Comparison of ENCODE assay signal across 23 cellular contexts in genomic region chr1:147514233-147514632, GRCh38. TPM values are rescaled to one million over a fixed set of nuclear protein-coding genes. Genes with fewer than 3 reads are reported as not detected.
A peak's percentile ranks its signal among the peaks of the same experiment; 100 is the strongest.
DNase-seq lines count a peak whose midpoint lies in the region; ATAC-seq, FAIRE-seq and TF ChIP-seq lines count a peak whose summit lies in the region.
"Had no signal": no experiment of that assay in that cellular context is flagged by ENCODE, and none has a peak within 500 bp of the region (broad histone marks: within the 10 kb centered on the region; RNA-seq: fewer than 3 reads in every experiment).

No MANE protein-coding gene starts in this region.

- H4K20me1 ChIP-seq in PC-9 (ENCODE audit: insufficient read depth): no peaks in the 10 kb centered on the region
- H4K20me1 ChIP-seq: BLaER1 had no signal

- H4K91ac ChIP-seq in trophoblast cell (ENCODE audit: low read depth, low read length): no peak overlapping the region

- H4K8ac ChIP-seq in trophoblast cell (ENCODE audit: low read depth, low read length): no peak overlapping the region

- no peak overlapping the region for H2AFZ ChIP-seq in PC-9
- no peak overlapping the region for H2AFZ ChIP-seq in trophoblast cell (ENCODE audit: insufficient read depth, low read length, poor library complexity)
- H2AFZ ChIP-seq: GM23248 had no signal

- TF ChIP-seq POLR2A in GM12892 (IDR thresholded peaks at IDR 0.05; ENCODE audit: low read depth, low read length) (no peak), gastroesophageal sphincter (IDR thresholded peaks at IDR 0.05) (no peak)

- no peak overlapping the region for H2AK5ac ChIP-seq in trophoblast cell (ENCODE audit: low read length)

- H4K12ac ChIP-seq in trophoblast cell (ENCODE audit: low read depth, low read length): no peak overlapping the region

- no peak for FAIRE-seq in GM12892 (lab: Jason Lieb, UNC)
- FAIRE-seq: A204.1, GM12878, GM18507 had no signal

- no peaks in the 10 kb centered on the region for H3K79me2 ChIP-seq in PC-9 (ENCODE audit: low read depth)
- H3K79me2 ChIP-seq in trophoblast cell (ENCODE audit: control insufficient read depth, insufficient read depth, low read length, poor library complexity): no peaks in the 10 kb centered on the region

- no peak overlapping the region for H3K18ac ChIP-seq in trophoblast cell (ENCODE audit: low read length)

- no peak overlapping the region for H3K9ac ChIP-seq in trophoblast cell (ENCODE audit: low read length)
- H3K9ac ChIP-seq: BLaER1, GM23248 had no signal

- CTCF ChIA-PET in PC-9 (lab: Charles Lee): no interaction called here

- H3K23ac ChIP-seq in trophoblast cell (ENCODE audit: low read length): peak overlapping the region; percentile 2

- H3K27me3 ChIP-seq in PC-9 (ENCODE audit: insufficient read depth, low read depth) (no peaks in the 10 kb centered on the region), foreskin keratinocyte (peaks cover 8% of the 10 kb centered on the region), trophoblast cell (ENCODE audit: insufficient read depth, low read length) (no peaks in the 10 kb centered on the region), gastroesophageal sphincter (no peaks in the 10 kb centered on the region)
- H3K27me3 ChIP-seq: BLaER1 had no signal

- H3F3A ChIP-seq in PC-9 (ENCODE audit: insufficient read depth, low read depth): peaks cover 26% of the 10 kb centered on the region

- H3K4ac ChIP-seq in trophoblast cell (ENCODE audit: low read depth, low read length): no peak overlapping the region

- intact Hi-C loops in PC-9 (cut with micrococcal nuclease; ENCODE audit: unreplicated experiment): no loop called here

- no peak overlapping the region for H3K14ac ChIP-seq in trophoblast cell (ENCODE audit: low read length)

- H2BK5ac ChIP-seq in trophoblast cell (ENCODE audit: low read depth, low read length, poor library complexity): no peak overlapping the region

- H3K4me1 ChIP-seq in PC-9 (replicated peaks; ENCODE audit: insufficient read depth) (peaks cover 39% of the 10 kb centered on the region), foreskin keratinocyte (no peaks in the 10 kb centered on the region), trophoblast cell (ENCODE audit: control insufficient read depth in 1 of 2, insufficient read depth in 2 of 2, low read length in 2 of 2) (no peaks in the 10 kb centered on the region), gastroesophageal sphincter (peaks cover 0 to 11% (median 0%) of the 10 kb centered on the region in 3 donors)
- H3K4me1 ChIP-seq: BLaER1 had no signal

- H3K4me3 ChIP-seq in PC-9: no peak overlapping the region
- H3K4me3 ChIP-seq in trophoblast cell (ENCODE audit: low read depth, low read length): no peak overlapping the region
- H3K4me3 ChIP-seq in gastroesophageal sphincter: no peak overlapping the region
- H3K4me3 ChIP-seq: BLaER1, GM12878, GM23248, HAP-1 had no signal

- H3K9me2 ChIP-seq in PC-9 (ENCODE audit: insufficient read depth): no peaks in the 10 kb centered on the region

- TF ChIP-seq CTCF in PC-9 (conservative IDR thresholded peaks at IDR 0.05): no peak
- TF ChIP-seq CTCF in foreskin keratinocyte (conservative IDR thresholded peaks at IDR 0.05): no peak
- TF ChIP-seq CTCF in gastroesophageal sphincter (IDR thresholded peaks at IDR 0.05): no peak

- H3K4me2 ChIP-seq in PC-9 (peak overlapping the region; percentile 68), trophoblast cell (ENCODE audit: low read length) (no peak overlapping the region)
- H3K4me2 ChIP-seq: BLaER1 had no signal

- H3K9me3 ChIP-seq in PC-9 (ENCODE audit: insufficient read depth, low read depth) (no peaks in the 10 kb centered on the region), trophoblast cell (ENCODE audit: insufficient read depth, low read depth, low read length) (peaks cover 6% of the 10 kb centered on the region), gastroesophageal sphincter (no peaks in the 10 kb centered on the region)
- H3K9me3 ChIP-seq: Caco-2 had no signal

- DNase-seq in ELF-1 (ENCODE audit: low read depth, low spot score) (peak; percentile 38), PC-9 (peak in 1 of 2 experiments; percentile 54), foreskin keratinocyte (no peak), trophoblast cell (peak; percentile 28 to 49), GM12892 (ENCODE audit: insufficient read length) (no peak)
- DNase-seq in effector CD4-positive, alpha-beta T cell: no peak
- DNase-seq: Caco-2; CD4-positive, CD25-positive, alpha-beta regulatory T cell; CD8-positive, alpha-beta T cell; DMS153; DND-41; GDM1; GM23248; HFFc6 had no signal

- peak; percentile 28 for ATAC-seq in foreskin keratinocyte
- ATAC-seq in GM21723 (IDR thresholded peaks at IDR 0.05; ENCODE audit: unreplicated experiment): no peak
- no peak for ATAC-seq in gastroesophageal sphincter
- ATAC-seq: CD8-positive, alpha-beta T cell; GM12878 had no signal

- H3K36me3 ChIP-seq in PC-9 (ENCODE audit: low read depth) (no peaks in the 10 kb centered on the region), trophoblast cell (ENCODE audit: control insufficient read depth in 1 of 2, insufficient read depth in 2 of 2, low read length in 2 of 2) (no peaks in the 10 kb centered on the region), gastroesophageal sphincter (no peaks in the 10 kb centered on the region)
- H3K36me3 ChIP-seq: BLaER1, HAP-1 had no signal

- POLR2A ChIA-PET in PC-9 (lab: Charles Lee; ENCODE audit: unreplicated experiment): interaction anchor here (0.6 kb wide), 1 partner anchor 110 kb away, joined by 4 read pairs; no protein-coding TSS in a partner anchor

- H3K27ac ChIP-seq in PC-9 (no peak overlapping the region), foreskin keratinocyte (no peak overlapping the region), trophoblast cell (ENCODE audit: low read depth, low read length) (no peak overlapping the region), gastroesophageal sphincter (no peak overlapping the region)
- H3K27ac ChIP-seq: 22Rv1, BLaER1, C4-2B, GM23248 had no signal

- no CpG with 5 or more reads among the region's 2 CpGs for WGBS in trophoblast cell (ENCODE audit: extremely low coverage, insufficient coverage, insufficient read length)
- WGBS in gastroesophageal sphincter (ENCODE audit: low coverage in 1 of 2), 2 donors: 80 to 85% methylated on average over 1 to 2 of the region's 2 CpGs

- no peaks in the 10 kb centered on the region for H3K79me1 ChIP-seq in trophoblast cell (ENCODE audit: low read length)

- no peak overlapping the region for H2BK12ac ChIP-seq in trophoblast cell (ENCODE audit: low read length)

- H2BK120ac ChIP-seq in trophoblast cell (ENCODE audit: insufficient read depth, low read length, poor library complexity): no peak overlapping the region

- no peak for TF ChIP-seq EP300 in gastroesophageal sphincter (IDR thresholded peaks at IDR 0.05)

- BruUV-seq in PC-9 (replicated peaks; lab: Mats Ljungman, UMichigan): no TSS peak

RNA-seq across cellular contexts. Expression of gene BCL9, which starts 27.1 kb away (rescaled TPM):
- total RNA-seq in PC-9 (2021) (31.3 and 32.2 TPM in 2 replicates), foreskin keratinocyte (9.6 and 10.3 TPM in 2 replicates), gastroesophageal sphincter (10 to 100 TPM; 21.4 to 53.0 (median 30.5) TPM)
- 2.4 and 2.7 TPM in 2 replicates for polyA plus RNA-seq in foreskin keratinocyte
- polyA plus RNA-seq in trophoblast cell (2013): 15.8 and 16.4 TPM in 2 replicates
- 6.8 TPM for polyA plus RNA-seq in GM12892 (2012; ENCODE audit: missing spikeins)

Comparison
In these comparisons a context has a peak if more than half of its experiments do, and no peak if none do; other contexts are left out.
1. DNase-seq: peak in ELF-1 (single experiment) and trophoblast cell (2 of 2); none in foreskin keratinocyte (0 of 2), GM12892 (single experiment) and effector CD4-positive, alpha-beta T cell (single experiment).